Comparison of ENCODE assay signal across 8 cellular contexts in genomic region chr4:38867478-38868054, GRCh38. TPM values are rescaled to one million over a fixed set of nuclear protein-coding genes. Genes with fewer than 3 reads are reported as not detected.
DNase-seq lines count a peak whose midpoint lies in the region; ATAC-seq, FAIRE-seq and TF ChIP-seq lines count a peak whose summit lies in the region.

Gene FAM114A1, plus strand, starts transcription at chr4:38867806. Its CDS starts 10,273 bp downstream, at chr4:38878079.

- H3K27ac Mint-ChIP-seq in T-helper 2 cell treated with Interferon-gamma antibody and Interleukin-4, amounts not matched to agents 5 μg/mL and 100 μg/mL, for 36 hours, result no peak within 1 kb of the TSS

- H3K36me3 Mint-ChIP-seq in T-helper 2 cell treated with Interferon-gamma antibody and Interleukin-4, amounts not matched to agents 5 μg/mL and 100 μg/mL, for 36 hours (ENCODE audit: low read depth), result no peaks in the 10 kb centered on the region

- H3K9ac ChIP-seq in ES-I3 (ENCODE audit: low read depth, low read length) (peak within 1 kb of the TSS; percentile 83), colonic mucosa (ENCODE audit: low read depth in 2 of 2, low read length in 2 of 2) (peak within 1 kb of the TSS; percentile 96), kidney (ENCODE audit: low read length in 2 of 2) (peak within 1 kb of the TSS; percentile 89)

- H3K4me1 Mint-ChIP-seq in T-helper 2 cell treated with Interferon-gamma antibody and Interleukin-4, amounts not matched to agents 5 μg/mL and 100 μg/mL, for 36 hours (ENCODE audit: low read depth), result peaks cover 10% of the 10 kb centered on the region

- H3K4me3 ChIP-seq in colonic mucosa (peak within 1 kb of the TSS; percentile 73), kidney (ENCODE audit: low read length in 2 of 2) (peak within 1 kb of the TSS; percentile 73 to 83), skin epidermis (peak within 1 kb of the TSS; percentile 62 to 92 (median 77))

- DNase-seq in HUDEP-2 (lab: John Stamatoyannopoulos, UW; ENCODE audit: unreplicated experiment in 76 of 76) (peak in 59 of 76 experiments; percentile 3 to 75 (median 40)), colonic mucosa (peak; percentile 89), kidney (peak; percentile 94), NCI-H2107 (lab: John Stamatoyannopoulos, UW) (no peak)
- peak; percentile 46 for DNase-seq in T-helper 2 cell treated with Interferon-gamma antibody and Interleukin-4, amounts not matched to agents 5 μg/mL and 100 μg/mL, for 36 hours (ENCODE audit: low spot score)

- ATAC-seq in GM21367 (IDR thresholded peaks at IDR 0.05; ENCODE audit: unreplicated experiment), result peak; percentile 72

- no peaks in the 10 kb centered on the region for H3K9me3 ChIP-seq in ES-I3 (ENCODE audit: control insufficient read depth, insufficient read depth, low read length)
- H3K9me3 ChIP-seq in colonic mucosa, result no peaks in the 10 kb centered on the region
- no peaks in the 10 kb centered on the region for H3K9me3 ChIP-seq in kidney (ENCODE audit: control insufficient read depth in 1 of 2, low read length in 2 of 2)

- TF ChIP-seq CTCF in colonic mucosa (IDR thresholded peaks at IDR 0.05) (no peak), kidney (IDR thresholded peaks at IDR 0.05; ENCODE audit: borderline replicate concordance, extremely low read depth, insufficient read depth) (no peak)

- peak within 1 kb of the TSS; percentile 91 for H3K27ac ChIP-seq in colonic mucosa
- peak within 1 kb of the TSS; percentile 79 to 86 for H3K27ac ChIP-seq in kidney (ENCODE audit: low read depth in 2 of 2, low read length in 2 of 2)
- H3K27ac ChIP-seq in skin epidermis, result peak within 1 kb of the TSS; percentile 61 to 99 (median 95)

- 0 out of 2 replicates have a peak, but pooled peaks cover 5% of the 10 kb centered on the region for H3K4me1 ChIP-seq in ES-I3 (ENCODE audit: insufficient read depth, low read length)
- no peaks in the 10 kb centered on the region for H3K4me1 ChIP-seq in colonic mucosa
- H3K4me1 ChIP-seq in kidney (ENCODE audit: control insufficient read depth in 1 of 2, insufficient read depth in 1 of 2, low read depth in 1 of 2, low read length in 2 of 2), result peaks cover 13 to 17% of the 10 kb centered on the region in 2 donors

- intact Hi-C loops in colonic mucosa (cut with DNase I), result no loop called here
- intact Hi-C loops in kidney (cut with DNase I), result no loop called here

- H3K36me3 ChIP-seq in ES-I3 (ENCODE audit: insufficient read depth, low read length), result no peaks in the 10 kb centered on the region
- no peaks in the 10 kb centered on the region for H3K36me3 ChIP-seq in colonic mucosa
- H3K36me3 ChIP-seq in kidney (ENCODE audit: control insufficient read depth in 1 of 2, insufficient read depth in 2 of 2, low read length in 2 of 2), result no peaks in the 10 kb centered on the region

- H3K9me3 Mint-ChIP-seq in T-helper 2 cell treated with Interferon-gamma antibody and Interleukin-4, amounts not matched to agents 5 μg/mL and 100 μg/mL, for 36 hours, result no peaks in the 10 kb centered on the region

- no peaks in the 10 kb centered on the region for H3K27me3 ChIP-seq in colonic mucosa

- FAIRE-seq in kidney (lab: Jason Lieb, UNC), result no peak

- H3K4me3 Mint-ChIP-seq in T-helper 2 cell treated with Interferon-gamma antibody and Interleukin-4, amounts not matched to agents 5 μg/mL and 100 μg/mL, for 36 hours, result peak within 1 kb of the TSS; percentile 76

- H3K27me3 Mint-ChIP-seq in T-helper 2 cell treated with Interferon-gamma antibody and Interleukin-4, amounts not matched to agents 5 μg/mL and 100 μg/mL, for 36 hours (ENCODE audit: low read depth), result peaks cover 48% of the 10 kb centered on the region

RNA-seq across cellular contexts. Expression of gene FAM114A1, which starts in this region (rescaled TPM):
- total RNA-seq in colonic mucosa, result 10 to 100 TPM; 76.3 to 88.3 TPM
- total RNA-seq in kidney, result 31.1 TPM
- polyA plus RNA-seq in kidney (ENCODE audit: insufficient read depth, low read depth, low replicate concordance), result 10.8 TPM
